1 cellular context compared by ENCODE assay signal in genomic region chr10:113709221-113709838, GRCh38.
TF ChIP-seq lines count a peak whose summit lies in the region.

No MANE protein-coding gene starts in this region.

TF ChIP-seq in WTC11, 78 proteins besides CTCF, POLR2A, EP300 and RAD21 (continued from another document):
- no peak for TF ChIP-seq STAT6 (CRISPR knock-in tag; conservative IDR thresholded peaks at IDR 0.05; ENCODE audit: low read depth)
- TF ChIP-seq USF2 (CRISPR knock-in tag; IDR thresholded peaks at IDR 0.05), result no peak
